Comparison of ENCODE assay signal across 25 cellular contexts in the genomic region with DNA sequence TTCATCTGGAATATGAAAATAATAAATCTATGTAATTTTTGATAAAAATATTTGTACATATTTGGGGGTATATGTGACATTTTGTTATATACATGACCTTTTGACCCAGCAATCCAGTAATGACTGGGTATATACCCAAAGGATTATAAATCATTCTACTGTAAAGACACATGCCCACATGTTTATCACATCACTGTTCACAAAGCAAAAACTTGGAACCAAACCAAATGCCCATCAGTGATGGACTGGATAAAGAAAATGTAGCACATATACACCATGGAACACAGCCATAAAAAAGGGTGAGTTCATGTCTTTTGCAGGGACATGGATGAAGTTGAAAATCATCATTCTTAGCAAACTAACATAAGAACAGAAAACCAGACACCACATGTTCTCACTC.
"Had no signal": no experiment of that assay in that cellular context is flagged by ENCODE, and none has a peak within 500 bp of the region (broad histone marks: within the 10 kb centered on the region; RNA-seq: fewer than 3 reads in every experiment).

No MANE protein-coding gene starts in this region.

- H3K9me3 Mint-ChIP-seq: endodermal cell had no signal

- DNase-seq: colonic mucosa; cortex of kidney; dermis blood vessel endothelial cell; dorsolateral prefrontal cortex; effector CD4-positive, alpha-beta T cell; effector CD8-positive, alpha-beta T cell; effector memory CD4-positive, alpha-beta T cell; effector memory CD8-positive, alpha-beta T cell; endodermal cell; erythroblast; esophagus squamous epithelium; foreskin fibroblast; foreskin keratinocyte; foreskin melanocyte; gastrocnemius medialis; glutamatergic neuron; head of caudate nucleus; heart left ventricle; heart right ventricle had no signal

- H3K36me3 ChIP-seq: colonic mucosa, esophagus muscularis mucosa, esophagus squamous epithelium, gastrocnemius medialis, gastroesophageal sphincter, heart left ventricle, heart right ventricle had no signal

- H3K4me3 ChIP-seq: colonic mucosa, coronary artery, dorsolateral prefrontal cortex, esophagus muscularis mucosa, esophagus squamous epithelium, gastrocnemius medialis, gastroesophageal sphincter, heart left ventricle, heart right ventricle had no signal

- H3K4me3 Mint-ChIP-seq: dendritic cell treated with granulocyte-macrophage colony-stimulating factor and Interleukin-4, amounts not matched to agents 40 ng/mL and 50 ng/mL, for 4 days; effector memory CD8-positive, alpha-beta T cell; endodermal cell had no signal

- H3K27me3 Mint-ChIP-seq: dendritic cell treated with granulocyte-macrophage colony-stimulating factor and Interleukin-4, amounts not matched to agents 40 ng/mL and 50 ng/mL, for 4 days; effector memory CD8-positive, alpha-beta T cell had no signal

- H3K4me1 ChIP-seq: colonic mucosa, esophagus muscularis mucosa, esophagus squamous epithelium, foreskin keratinocyte, gastrocnemius medialis, gastroesophageal sphincter, heart left ventricle, heart right ventricle had no signal

- H3K27ac Mint-ChIP-seq: dendritic cell treated with granulocyte-macrophage colony-stimulating factor and Interleukin-4, amounts not matched to agents 40 ng/mL and 50 ng/mL, for 4 days; effector memory CD8-positive, alpha-beta T cell; endodermal cell had no signal

- H3K9me3 ChIP-seq: colonic mucosa, esophagus muscularis mucosa, esophagus squamous epithelium, gastrocnemius medialis, gastroesophageal sphincter, heart left ventricle had no signal

- ATAC-seq: effector memory CD8-positive, alpha-beta T cell; esophagus mucosa; foreskin keratinocyte; gastrocnemius medialis; gastroesophageal sphincter; heart left ventricle; heart right ventricle had no signal

- H3K27me3 ChIP-seq: colonic mucosa, dorsolateral prefrontal cortex, esophagus muscularis mucosa, esophagus squamous epithelium, foreskin keratinocyte, gastrocnemius medialis, gastroesophageal sphincter, heart left ventricle had no signal

- H3K27ac ChIP-seq: colonic mucosa, coronary artery, dorsolateral prefrontal cortex, epithelial cell of prostate, esophagus muscularis mucosa, esophagus squamous epithelium, foreskin keratinocyte, gastrocnemius medialis, gastroesophageal sphincter, heart left ventricle, heart right ventricle had no signal

- H3K4me1 Mint-ChIP-seq: endodermal cell had no signal
